ENCODE assay signal across 24 cellular contexts in genomic region chr9:19298601-19299000, GRCh38.
DNase-seq lines count a peak whose midpoint lies in the region; ATAC-seq and TF ChIP-seq lines count a peak whose summit lies in the region.
"Had no signal": no experiment of that assay in that cellular context is flagged by ENCODE, and none has a peak within 500 bp of the region (broad histone marks: within the 10 kb centered on the region; RNA-seq: fewer than 3 reads in every experiment).

No MANE protein-coding gene starts in this region.

- peak; percentile 17 to 86 for DNase-seq in HAP-1 (ENCODE audit: low spot score in 2 of 2)
- peak; percentile 15 for DNase-seq in astrocyte of the spinal cord (ENCODE audit: low read depth, low spot score)
- DNase-seq in left colon = no peak
- no peak for DNase-seq in NCI-H1105 (lab: John Stamatoyannopoulos, UW)
- DNase-seq in globus pallidus (ENCODE audit: low spot score) = no peak
- no peak for DNase-seq in NCI-H748 (lab: John Stamatoyannopoulos, UW; ENCODE audit: unreplicated experiment)
- no peak for DNase-seq in right lobe of liver
- DNase-seq: Caco-2; CD4-positive, alpha-beta memory T cell; DMS 273 treated with DMSO at 0.1 percent for 48 hours; DMS79 treated with DMSO at 0.1 percent for 48 hours; Karpas-422; NCI-H1417 treated with DMSO at 0.1 percent for 48 hours; NCI-H187; NCI-H2107; NCI-H2227 treated with DMSO at 0.1 percent for 48 hours; NCI-H510A; NCI-H748 treated with DMSO at 0.1 percent for 48 hours; PC-9; SHP77 treated with DMSO at 0.1 percent for 48 hours had no signal

- no peaks in the 10 kb centered on the region for H3K27me3 ChIP-seq in HAP-1 (ENCODE audit: low read depth)
- H3K27me3 ChIP-seq in skeletal muscle satellite cell (ENCODE audit: control insufficient read depth, insufficient read depth, low read length) = no peaks in the 10 kb centered on the region
- no peaks in the 10 kb centered on the region for H3K27me3 ChIP-seq in right lobe of liver
- H3K27me3 ChIP-seq: BLaER1 had no signal

- H3K36me3 ChIP-seq in HAP-1 (replicated peaks) (peaks cover 18% of the 10 kb centered on the region), skeletal muscle satellite cell (ENCODE audit: insufficient read depth, low read length) (peaks cover 19% of the 10 kb centered on the region), right lobe of liver (peaks cover 0 to 34% (median 6%) of the 10 kb centered on the region in 4 donors)

- H3K4me1 ChIP-seq in HAP-1 (peaks cover 23% of the 10 kb centered on the region), skeletal muscle satellite cell (ENCODE audit: control insufficient read depth, insufficient read depth, low read length) (peaks cover 13% of the 10 kb centered on the region), right lobe of liver (no peaks in the 10 kb centered on the region)
- H3K4me1 ChIP-seq: BLaER1 had no signal

- H3K9ac ChIP-seq in skeletal muscle satellite cell (ENCODE audit: low read depth, low read length) = no peak overlapping the region
- H3K9ac ChIP-seq: BLaER1 had no signal

- H3K9me3 ChIP-seq in HAP-1 (no peaks in the 10 kb centered on the region), skeletal muscle satellite cell (replicated peaks; ENCODE audit: low read length) (no peaks in the 10 kb centered on the region), right lobe of liver (no peaks in the 10 kb centered on the region)
- H3K9me3 ChIP-seq: BLaER1, Caco-2 had no signal

- in situ Hi-C loops in HAP-1 (cut with MboI; ENCODE audit: low sequenced_read_pairs) (no loop called here), astrocyte of the spinal cord (cut with HindIII; ENCODE audit: low sequenced_read_pairs) (no loop called here)

- 100% methylated on average over 1 of the region's 1 CpG for WGBS in right lobe of liver (ENCODE audit: insufficient coverage, low coverage, low lambda C conversion rate, missing lambda C conversion rate)

- ATAC-seq in left colon (peak; percentile 73), right lobe of liver (no peak)

- intact Hi-C loops in left colon (cut with DNase I, micrococcal nuclease) = no loop called here
- intact Hi-C loops in right lobe of liver (cut with DNase I) = no loop called here

- H3K4me3 ChIP-seq in HAP-1 (no peak overlapping the region), astrocyte of the spinal cord (ENCODE audit: low read depth, low read length) (no peak overlapping the region), skeletal muscle satellite cell (ENCODE audit: low read length) (no peak overlapping the region), right lobe of liver (no peak overlapping the region)
- H3K4me3 ChIP-seq: BLaER1, PC-9, SK-N-MC had no signal

- TF ChIP-seq POLR2A in right lobe of liver (IDR thresholded peaks at IDR 0.05) = no peak

- H3K27ac ChIP-seq in right lobe of liver = no peak overlapping the region
- H3K27ac ChIP-seq: BLaER1, PC-9, RWPE1, SK-N-MC had no signal

- TF ChIP-seq CTCF in astrocyte of the spinal cord (IDR thresholded peaks at IDR 0.05; ENCODE audit: low read depth, low read length) (no peak), right lobe of liver (IDR thresholded peaks at IDR 0.05) (no peak)

- peak overlapping the region; percentile 13 for H3K4me2 ChIP-seq in skeletal muscle satellite cell (ENCODE audit: low read length)
- H3K4me2 ChIP-seq: BLaER1, PC-9 had no signal

Comparison
In these comparisons a context has a peak if more than half of its experiments do, and no peak if none do; other contexts are left out.
1. DNase-seq: peak in HAP-1 (2 of 2) and astrocyte of the spinal cord (single experiment); none in left colon (0 of 2), NCI-H1105 (single experiment), globus pallidus (single experiment), NCI-H748 (single experiment) and right lobe of liver (0 of 3).